ENCODE assay signal across 14 cellular contexts in the genomic region with DNA sequence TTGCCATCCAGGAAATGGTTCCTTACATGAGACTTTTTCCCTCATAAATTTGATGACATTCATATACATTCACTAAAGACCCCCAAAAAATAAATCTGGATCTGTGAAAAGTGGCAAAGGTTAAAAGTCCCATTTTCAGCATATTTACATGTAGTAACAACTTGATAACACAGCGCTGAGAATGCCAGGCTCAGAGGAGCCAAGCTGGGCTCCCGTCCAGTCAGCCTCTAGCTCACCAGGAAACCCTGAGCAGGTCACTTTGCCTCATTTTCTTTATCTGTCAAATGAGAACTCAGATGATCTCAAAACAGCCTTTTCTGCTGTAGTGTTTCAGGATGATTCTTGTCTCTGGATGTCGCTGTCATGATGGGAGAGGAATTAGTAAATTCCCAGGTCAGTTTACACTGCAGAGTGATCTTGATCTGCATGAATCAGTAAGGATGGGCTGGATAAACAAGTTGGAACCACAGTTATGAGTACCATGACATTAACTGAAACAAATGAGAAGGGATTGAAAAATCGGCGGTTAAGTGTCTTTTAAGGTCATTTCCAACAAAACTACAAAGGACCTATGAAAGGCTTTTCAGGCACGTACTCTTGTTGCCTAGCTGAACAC.
DNase-seq lines count a peak whose midpoint lies in the region; ATAC-seq, FAIRE-seq and TF ChIP-seq lines count a peak whose summit lies in the region.
"Had no signal": no experiment of that assay in that cellular context is flagged by ENCODE, and none has a peak within 500 bp of the region (broad histone marks: within the 10 kb centered on the region; RNA-seq: fewer than 3 reads in every experiment).

No MANE protein-coding gene starts in this region.

- WGBS in liver = 31% methylated on average over 6 of the region's 6 CpGs
- 92% methylated on average over 6 of the region's 6 CpGs for WGBS in HepG2 (ENCODE audit: low lambda C conversion rate)
- WGBS in right lobe of liver (ENCODE audit: insufficient coverage, low coverage, low lambda C conversion rate, missing lambda C conversion rate) = 17% methylated on average over 6 of the region's 6 CpGs

- DNase-seq in HepG2 (ENCODE audit: low spot score) (no peak), choroid plexus epithelial cell (ENCODE audit: low read depth) (peak; percentile 57), right lobe of liver (peak; percentile 66 to 81 (median 79)), Karpas-422 (no peak)
- DNase-seq in activated CD8-positive, alpha-beta memory T cell treated with anti-CD3 and anti-CD28 coated beads, Interleukin-2, amount 10 ng/mL, durations not matched to agents 7 days and 5 days = no peak
- no peak for DNase-seq in activated CD4-positive, alpha-beta T cell treated with anti-CD3 and anti-CD28 coated beads for 4 hours
- DNase-seq: activated CD8-positive, alpha-beta memory T cell treated with anti-CD3 and anti-CD28 coated beads, Interleukin-2, amount 50 U/mL, for 48 hours; NCI-H1092; NCI-H345 had no signal

- H3K4me3 Mint-ChIP-seq in activated CD8-positive, alpha-beta memory T cell treated with anti-CD3 and anti-CD28 coated beads, Interleukin-2, amount 10 ng/mL, durations not matched to agents 7 days and 5 days = no peak overlapping the region
- H3K4me3 Mint-ChIP-seq: activated naive CD4-positive, alpha-beta T cell treated with anti-CD3 and anti-CD28 coated beads, Interleukin-2, amount 50 U/mL, for 24 hours; memory B cell had no signal

- intact Hi-C loops in HepG2 (cut with micrococcal nuclease; ENCODE audit: unreplicated experiment) (no loop called here), right lobe of liver (cut with DNase I) (no loop called here)

- TF ChIP-seq RAD21 in liver (IDR thresholded peaks at IDR 0.05) = peak; percentile 41 to 57
- TF ChIP-seq RAD21 in HepG2 (CRISPR knock-in tag; IDR thresholded peaks at IDR 0.05) = no peak

- FAIRE-seq in HepG2 (lab: Jason Lieb, UNC) = no peak

- BruUV-seq in HepG2 (replicated peaks; lab: Mats Ljungman, UMichigan) = no TSS peak

- TF ChIP-seq POLR2A in HepG2 (IDR thresholded peaks at IDR 0.05; ENCODE audit: insufficient read depth in 1 of 2, low read depth in 2 of 2, low read length in 2 of 2) (no peak), right lobe of liver (IDR thresholded peaks at IDR 0.05) (no peak)

- no peaks in the 10 kb centered on the region for H3K36me3 Mint-ChIP-seq in activated CD8-positive, alpha-beta memory T cell treated with anti-CD3 and anti-CD28 coated beads, Interleukin-2, amount 10 ng/mL, durations not matched to agents 7 days and 5 days
- H3K36me3 Mint-ChIP-seq: activated naive CD4-positive, alpha-beta T cell treated with anti-CD3 and anti-CD28 coated beads, Interleukin-2, amount 50 U/mL, for 24 hours; memory B cell had no signal

- TF ChIP-seq EP300 in HepG2 (IDR thresholded peaks at IDR 0.05; ENCODE audit: low read depth in 2 of 2, low read length in 2 of 2) = no peak
- no peak for TF ChIP-seq EP300 in HepG2 (CRISPR knock-in tag; IDR thresholded peaks at IDR 0.05; ENCODE audit: borderline replicate concordance)

- H3K27me3 ChIP-seq in liver (ENCODE audit: control insufficient read depth in 4 of 4, insufficient read depth in 4 of 4, low read length in 3 of 4) (no peaks in the 10 kb centered on the region), HepG2 (ENCODE audit: control insufficient read depth in 1 of 2, insufficient read depth in 2 of 2, low read length in 2 of 2) (no peaks in the 10 kb centered on the region), right lobe of liver (no peaks in the 10 kb centered on the region), Karpas-422 (ENCODE audit: low read length) (no peaks in the 10 kb centered on the region)

- no peaks in the 10 kb centered on the region for H3K9me3 ChIP-seq in liver (ENCODE audit: control insufficient read depth in 4 of 4, low read length in 3 of 4)
- H3K9me3 ChIP-seq in HepG2 (ENCODE audit: low read length) = no peaks in the 10 kb centered on the region
- no peaks in the 10 kb centered on the region for H3K9me3 ChIP-seq in right lobe of liver
- no peaks in the 10 kb centered on the region for H3K9me3 ChIP-seq in Karpas-422 (ENCODE audit: low read length)

- POLR2A ChIA-PET in HepG2 (lab: Yijun Ruan, JAX) = no interaction called here

- peak overlapping the region; percentile 23 to 24 for H3K27ac ChIP-seq in liver (ENCODE audit: low read depth in 1 of 2, low read length in 2 of 2)
- H3K27ac ChIP-seq in HepG2 (ENCODE audit: extremely low read length, insufficient read depth, low read length) = no peak overlapping the region
- peak overlapping the region in 2 of 3 donors; percentile 24 to 41 for H3K27ac ChIP-seq in right lobe of liver
- no peak overlapping the region for H3K27ac ChIP-seq in Karpas-422 (ENCODE audit: low read length)
- H3K27ac ChIP-seq: cardiac muscle cell had no signal

- H2AFZ ChIP-seq in HepG2 (ENCODE audit: low read length) (no peak overlapping the region), Karpas-422 (ENCODE audit: low read length) (no peak overlapping the region)

- TF ChIP-seq CTCF in liver (IDR thresholded peaks at IDR 0.05; ENCODE audit: low read depth, low read length, missing input control) = no peak
- TF ChIP-seq CTCF in HepG2 (CRISPR knock-in tag; IDR thresholded peaks at IDR 0.05) = no peak
- no peak for TF ChIP-seq CTCF in choroid plexus epithelial cell (conservative IDR thresholded peaks at IDR 0.05; ENCODE audit: low read depth, low read length)
- TF ChIP-seq CTCF in right lobe of liver (IDR thresholded peaks at IDR 0.05) = peak in 1 of 4 donors; percentile 9

- H3K27ac Mint-ChIP-seq in activated CD8-positive, alpha-beta memory T cell treated with anti-CD3 and anti-CD28 coated beads, Interleukin-2, amount 10 ng/mL, durations not matched to agents 7 days and 5 days = no peak overlapping the region
- H3K27ac Mint-ChIP-seq: activated naive CD4-positive, alpha-beta T cell treated with anti-CD3 and anti-CD28 coated beads, Interleukin-2, amount 50 U/mL, for 24 hours; memory B cell had no signal

- ATAC-seq in HepG2 (no peak), right lobe of liver (peak; percentile 90 to 93 (median 91)), GM21528 (IDR thresholded peaks at IDR 0.05; ENCODE audit: low FRiP score, unreplicated experiment) (no peak)
- ATAC-seq in activated CD8-positive, alpha-beta memory T cell treated with anti-CD3 and anti-CD28 coated beads, Interleukin-2, amount 10 ng/mL, durations not matched to agents 7 days and 5 days = no peak

- H3K27me3 Mint-ChIP-seq in activated CD8-positive, alpha-beta memory T cell treated with anti-CD3 and anti-CD28 coated beads, Interleukin-2, amount 10 ng/mL, durations not matched to agents 7 days and 5 days = peaks cover 40% of the 10 kb centered on the region

- CTCF ChIA-PET in HepG2 (lab: Yijun Ruan, JAX; ENCODE audit: low intra/inter-chr PET ratio, low total read pairs) = no interaction called here
- CTCF ChIA-PET in activated CD8-positive, alpha-beta memory T cell treated with anti-CD3 and anti-CD28 coated beads, Interleukin-2, amount 10 ng/mL, durations not matched to agents 7 days and 5 days (lab: Charles Lee) = no interaction called here

- in situ Hi-C loops in HepG2 (cut with HindIII; ENCODE audit: extremely low pct_ligation_motif_present, low pct_unique_long_range_greater_than_20kb) = no loop called here

- H4K20me1 ChIP-seq in HepG2 (ENCODE audit: insufficient read depth, low read length) (no peaks in the 10 kb centered on the region), Karpas-422 (ENCODE audit: insufficient read depth, low read depth, low read length) (no peaks in the 10 kb centered on the region)

- peaks cover 7 to 30% (median 27%) of the 10 kb centered on the region in 4 donors for H3K4me1 ChIP-seq in liver (ENCODE audit: control insufficient read depth in 4 of 4, insufficient read depth in 4 of 4, low read length in 3 of 4)
- H3K4me1 ChIP-seq in HepG2 (ENCODE audit: insufficient read depth, low read length) = peaks cover 31% of the 10 kb centered on the region
- H3K4me1 ChIP-seq in right lobe of liver = peaks cover 0 to 53% (median 15%) of the 10 kb centered on the region in 4 donors
- H3K4me1 ChIP-seq in Karpas-422 (ENCODE audit: low read length) = no peaks in the 10 kb centered on the region

- no peaks in the 10 kb centered on the region for H3K9me2 ChIP-seq in Karpas-422 (replicated peaks; ENCODE audit: insufficient read depth, low read length)

- H3K4me2 ChIP-seq in HepG2 (ENCODE audit: low read depth, low read length) (no peak overlapping the region), Karpas-422 (ENCODE audit: low read depth, low read length, poor library complexity, severe bottlenecking) (no peak overlapping the region)

- H3K79me2 ChIP-seq in HepG2 (ENCODE audit: insufficient read depth, low read length) (no peaks in the 10 kb centered on the region), Karpas-422 (ENCODE audit: low read length) (no peaks in the 10 kb centered on the region)

- no peaks in the 10 kb centered on the region for H3K9me3 Mint-ChIP-seq in activated CD8-positive, alpha-beta memory T cell treated with anti-CD3 and anti-CD28 coated beads, Interleukin-2, amount 10 ng/mL, durations not matched to agents 7 days and 5 days (ENCODE audit: low read depth)
- H3K9me3 Mint-ChIP-seq: activated naive CD4-positive, alpha-beta T cell treated with anti-CD3 and anti-CD28 coated beads, Interleukin-2, amount 50 U/mL, for 24 hours; memory B cell had no signal

- H3K9ac ChIP-seq in liver (ENCODE audit: low read depth in 1 of 2, low read length in 2 of 2) (no peak overlapping the region), HepG2 (ENCODE audit: insufficient read depth, low read depth, low read length) (no peak overlapping the region), Karpas-422 (ENCODE audit: low read length) (no peak overlapping the region)

- H3K4me3 ChIP-seq in liver (ENCODE audit: low read depth in 1 of 3, low read length in 3 of 3) = no peak overlapping the region
- H3K4me3 ChIP-seq in HepG2 (replicated peaks in 1 of 3; ENCODE audit: insufficient read depth in 1 of 3, low read depth in 2 of 3, low read length in 3 of 3) = no peak overlapping the region
- no peak overlapping the region for H3K4me3 ChIP-seq in choroid plexus epithelial cell (ENCODE audit: low read depth, low read length)
- H3K4me3 ChIP-seq in right lobe of liver = no peak overlapping the region
- H3K4me3 ChIP-seq in Karpas-422 (ENCODE audit: low read length) = no peak overlapping the region
- H3K4me3 ChIP-seq: cardiac muscle cell had no signal

- H3K36me3 ChIP-seq in liver (ENCODE audit: control insufficient read depth in 4 of 4, insufficient read depth in 3 of 4, low read depth in 1 of 4, low read length in 3 of 4) = no peaks in the 10 kb centered on the region
- no peaks in the 10 kb centered on the region for H3K36me3 ChIP-seq in HepG2 (replicated peaks in 1 of 2; ENCODE audit: control insufficient read depth in 1 of 2, insufficient read depth in 2 of 2, low read length in 2 of 2)
- H3K36me3 ChIP-seq in right lobe of liver = no peaks in the 10 kb centered on the region
- no peaks in the 10 kb centered on the region for H3K36me3 ChIP-seq in Karpas-422 (ENCODE audit: insufficient read depth, low read length)
- H3K36me3 ChIP-seq: cardiac muscle cell had no signal

- H3K4me1 Mint-ChIP-seq in activated CD8-positive, alpha-beta memory T cell treated with anti-CD3 and anti-CD28 coated beads, Interleukin-2, amount 10 ng/mL, durations not matched to agents 7 days and 5 days = no peaks in the 10 kb centered on the region
- H3K4me1 Mint-ChIP-seq: activated naive CD4-positive, alpha-beta T cell treated with anti-CD3 and anti-CD28 coated beads, Interleukin-2, amount 50 U/mL, for 24 hours; memory B cell had no signal

TF ChIP-seq in liver, 16 proteins besides CTCF, POLR2A, EP300 and RAD21 (continues in another document):
- TF ChIP-seq NR2F2 (IDR thresholded peaks at IDR 0.05) = no peak

Comparison
In these comparisons a context has a peak if more than half of its experiments do, and no peak if none do; other contexts are left out.
1. H3K27ac ChIP-seq: peak in liver (2 of 2) and right lobe of liver (2 of 3); none in HepG2 (single experiment) and Karpas-422 (single experiment).
2. ATAC-seq: peak in right lobe of liver (4 of 4); none in HepG2 (single experiment), GM21528 (single experiment) and activated CD8-positive, alpha-beta memory T cell treated with anti-CD3 and anti-CD28 coated beads, Interleukin-2, amount 10 ng/mL, durations not matched to agents 7 days and 5 days (single experiment).
3. DNase-seq: peak in choroid plexus epithelial cell (single experiment) and right lobe of liver (3 of 3); none in HepG2 (single experiment), Karpas-422 (single experiment), activated CD8-positive, alpha-beta memory T cell treated with anti-CD3 and anti-CD28 coated beads, Interleukin-2, amount 10 ng/mL, durations not matched to agents 7 days and 5 days (single experiment) and activated CD4-positive, alpha-beta T cell treated with anti-CD3 and anti-CD28 coated beads for 4 hours (0 of 2).